ENCODE assay signal across 1 cellular context in the genomic region with DNA sequence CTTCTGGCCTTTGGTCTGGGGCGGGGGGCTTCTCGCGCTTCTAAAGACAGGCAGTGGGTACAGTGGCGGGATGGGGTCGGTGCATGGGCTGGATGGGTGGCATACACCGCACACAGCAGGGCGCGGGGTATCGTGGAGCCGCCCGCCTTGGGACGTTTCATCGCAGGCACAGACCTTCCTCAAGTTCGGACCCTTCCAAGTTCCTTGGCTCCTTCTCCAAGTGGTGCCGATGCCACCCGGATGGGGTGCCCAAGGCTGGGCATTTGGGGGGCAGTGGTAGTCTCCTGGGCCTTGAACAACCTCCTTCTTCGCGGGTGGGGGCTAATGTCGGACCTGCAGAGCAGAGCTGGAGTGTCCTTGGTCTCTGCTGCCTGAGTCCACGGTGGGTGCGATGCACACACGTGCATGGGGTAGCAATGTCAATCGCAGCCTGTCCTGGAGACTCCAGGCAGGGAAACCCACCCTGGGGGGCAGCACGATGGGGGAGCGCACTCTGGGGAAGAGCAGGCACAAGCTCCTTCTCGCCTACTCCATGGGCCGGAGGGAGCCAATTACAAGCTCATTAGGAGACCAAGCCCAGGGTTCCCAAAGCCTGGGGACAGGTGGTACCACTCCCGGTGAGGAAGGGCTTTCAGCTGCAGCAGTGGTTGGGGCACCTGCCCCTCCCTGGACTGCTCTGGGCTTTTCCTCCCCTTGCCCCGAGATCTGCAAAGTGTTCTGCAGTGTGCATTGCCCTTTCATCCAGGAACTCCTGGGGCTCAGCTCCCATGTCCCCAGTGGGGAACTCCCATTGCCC.
TF ChIP-seq lines count a peak whose summit lies in the region.

No MANE protein-coding gene starts in this region.

TF ChIP-seq in HepG2, 621 proteins besides CTCF, POLR2A, EP300 and RAD21 (continued from another document):
- peak; percentile 60; the same call in 1 of the 2 replicates for TF ChIP-seq BCL3 (CRISPR knock-in tag; IDR thresholded peaks at IDR 0.05)
- TF ChIP-seq HDAC1 (CRISPR knock-in tag; IDR thresholded peaks at IDR 0.05), result peak; percentile 10; the same call in 1 of the 2 replicates
- TF ChIP-seq, protein P1, sequence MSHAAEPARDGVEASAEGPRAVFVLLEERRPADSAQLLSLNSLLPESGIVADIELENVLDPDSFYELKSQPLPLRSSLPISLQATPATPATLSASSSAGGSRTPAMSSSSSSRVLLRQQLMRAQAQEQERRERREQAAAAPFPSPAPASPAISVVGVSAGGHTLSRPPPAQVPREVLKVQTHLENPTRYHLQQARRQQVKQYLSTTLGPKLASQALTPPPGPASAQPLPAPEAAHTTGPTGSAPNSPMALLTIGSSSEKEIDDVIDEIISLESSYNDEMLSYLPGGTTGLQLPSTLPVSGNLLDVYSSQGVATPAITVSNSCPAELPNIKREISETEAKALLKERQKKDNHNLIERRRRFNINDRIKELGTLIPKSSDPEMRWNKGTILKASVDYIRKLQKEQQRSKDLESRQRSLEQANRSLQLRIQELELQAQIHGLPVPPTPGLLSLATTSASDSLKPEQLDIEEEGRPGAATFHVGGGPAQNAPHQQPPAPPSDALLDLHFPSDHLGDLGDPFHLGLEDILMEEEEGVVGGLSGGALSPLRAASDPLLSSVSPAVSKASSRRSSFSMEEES (CRISPR knock-in tag; IDR thresholded peaks at IDR 0.05), result no peak
- TF ChIP-seq SP4 (CRISPR knock-in tag; IDR thresholded peaks at IDR 0.05), result 0 out of 2 replicates have a peak, but pooled peaks have one; percentile 33
- TF ChIP-seq, protein P2, sequence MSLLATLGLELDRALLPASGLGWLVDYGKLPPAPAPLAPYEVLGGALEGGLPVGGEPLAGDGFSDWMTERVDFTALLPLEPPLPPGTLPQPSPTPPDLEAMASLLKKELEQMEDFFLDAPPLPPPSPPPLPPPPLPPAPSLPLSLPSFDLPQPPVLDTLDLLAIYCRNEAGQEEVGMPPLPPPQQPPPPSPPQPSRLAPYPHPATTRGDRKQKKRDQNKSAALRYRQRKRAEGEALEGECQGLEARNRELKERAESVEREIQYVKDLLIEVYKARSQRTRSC (CRISPR knock-in tag; IDR thresholded peaks at IDR 0.05; ENCODE audit: low read depth), result no peak
- peak; percentile 52; the same call in 1 of the 2 replicates for TF ChIP-seq GMEB1 (CRISPR knock-in tag; IDR thresholded peaks at IDR 0.05; ENCODE audit: borderline replicate concordance)
- no peak for TF ChIP-seq NFE2L1 (CRISPR knock-in tag; IDR thresholded peaks at IDR 0.05; ENCODE audit: borderline replicate concordance)
- TF ChIP-seq AGO1 (IDR thresholded peaks at IDR 0.05; ENCODE audit: low read depth, low read length, poor library complexity, severe bottlenecking), result no peak
- TF ChIP-seq, protein P3, sequence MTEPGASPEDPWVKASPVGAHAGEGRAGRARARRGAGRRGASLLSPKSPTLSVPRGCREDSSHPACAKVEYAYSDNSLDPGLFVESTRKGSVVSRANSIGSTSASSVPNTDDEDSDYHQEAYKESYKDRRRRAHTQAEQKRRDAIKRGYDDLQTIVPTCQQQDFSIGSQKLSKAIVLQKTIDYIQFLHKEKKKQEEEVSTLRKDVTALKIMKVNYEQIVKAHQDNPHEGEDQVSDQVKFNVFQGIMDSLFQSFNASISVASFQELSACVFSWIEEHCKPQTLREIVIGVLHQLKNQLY (CRISPR knock-in tag; IDR thresholded peaks at IDR 0.05), result no peak
- TF ChIP-seq, protein P4, sequence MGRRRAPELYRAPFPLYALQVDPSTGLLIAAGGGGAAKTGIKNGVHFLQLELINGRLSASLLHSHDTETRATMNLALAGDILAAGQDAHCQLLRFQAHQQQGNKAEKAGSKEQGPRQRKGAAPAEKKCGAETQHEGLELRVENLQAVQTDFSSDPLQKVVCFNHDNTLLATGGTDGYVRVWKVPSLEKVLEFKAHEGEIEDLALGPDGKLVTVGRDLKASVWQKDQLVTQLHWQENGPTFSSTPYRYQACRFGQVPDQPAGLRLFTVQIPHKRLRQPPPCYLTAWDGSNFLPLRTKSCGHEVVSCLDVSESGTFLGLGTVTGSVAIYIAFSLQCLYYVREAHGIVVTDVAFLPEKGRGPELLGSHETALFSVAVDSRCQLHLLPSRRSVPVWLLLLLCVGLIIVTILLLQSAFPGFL (CRISPR knock-in tag; IDR thresholded peaks at IDR 0.05), result no peak
- TF ChIP-seq SMC3 (IDR thresholded peaks at IDR 0.05; ENCODE audit: low read length), result no peak
- TF ChIP-seq, protein P5, sequence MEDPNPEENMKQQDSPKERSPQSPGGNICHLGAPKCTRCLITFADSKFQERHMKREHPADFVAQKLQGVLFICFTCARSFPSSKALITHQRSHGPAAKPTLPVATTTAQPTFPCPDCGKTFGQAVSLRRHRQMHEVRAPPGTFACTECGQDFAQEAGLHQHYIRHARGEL (CRISPR knock-in tag; IDR thresholded peaks at IDR 0.05), result no peak
- TF ChIP-seq BCL6 (CRISPR knock-in tag; IDR thresholded peaks at IDR 0.05), result no peak
- TF ChIP-seq TCF7 (IDR thresholded peaks at IDR 0.05; ENCODE audit: low read depth), result no peak
- TF ChIP-seq, protein P6, sequence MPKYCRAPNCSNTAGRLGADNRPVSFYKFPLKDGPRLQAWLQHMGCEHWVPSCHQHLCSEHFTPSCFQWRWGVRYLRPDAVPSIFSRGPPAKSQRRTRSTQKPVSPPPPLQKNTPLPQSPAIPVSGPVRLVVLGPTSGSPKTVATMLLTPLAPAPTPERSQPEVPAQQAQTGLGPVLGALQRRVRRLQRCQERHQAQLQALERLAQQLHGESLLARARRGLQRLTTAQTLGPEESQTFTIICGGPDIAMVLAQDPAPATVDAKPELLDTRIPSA (CRISPR knock-in tag; IDR thresholded peaks at IDR 0.05; ENCODE audit: borderline replicate concordance), result no peak
- peak; percentile 38; the same call in 1 of the 2 replicates for TF ChIP-seq CHCHD3 (CRISPR knock-in tag; IDR thresholded peaks at IDR 0.05)
- no peak for TF ChIP-seq DMAP1 (CRISPR knock-in tag; IDR thresholded peaks at IDR 0.05)
- TF ChIP-seq STAT5B (CRISPR knock-in tag; IDR thresholded peaks at IDR 0.05), result no peak
- TF ChIP-seq, protein P7, sequence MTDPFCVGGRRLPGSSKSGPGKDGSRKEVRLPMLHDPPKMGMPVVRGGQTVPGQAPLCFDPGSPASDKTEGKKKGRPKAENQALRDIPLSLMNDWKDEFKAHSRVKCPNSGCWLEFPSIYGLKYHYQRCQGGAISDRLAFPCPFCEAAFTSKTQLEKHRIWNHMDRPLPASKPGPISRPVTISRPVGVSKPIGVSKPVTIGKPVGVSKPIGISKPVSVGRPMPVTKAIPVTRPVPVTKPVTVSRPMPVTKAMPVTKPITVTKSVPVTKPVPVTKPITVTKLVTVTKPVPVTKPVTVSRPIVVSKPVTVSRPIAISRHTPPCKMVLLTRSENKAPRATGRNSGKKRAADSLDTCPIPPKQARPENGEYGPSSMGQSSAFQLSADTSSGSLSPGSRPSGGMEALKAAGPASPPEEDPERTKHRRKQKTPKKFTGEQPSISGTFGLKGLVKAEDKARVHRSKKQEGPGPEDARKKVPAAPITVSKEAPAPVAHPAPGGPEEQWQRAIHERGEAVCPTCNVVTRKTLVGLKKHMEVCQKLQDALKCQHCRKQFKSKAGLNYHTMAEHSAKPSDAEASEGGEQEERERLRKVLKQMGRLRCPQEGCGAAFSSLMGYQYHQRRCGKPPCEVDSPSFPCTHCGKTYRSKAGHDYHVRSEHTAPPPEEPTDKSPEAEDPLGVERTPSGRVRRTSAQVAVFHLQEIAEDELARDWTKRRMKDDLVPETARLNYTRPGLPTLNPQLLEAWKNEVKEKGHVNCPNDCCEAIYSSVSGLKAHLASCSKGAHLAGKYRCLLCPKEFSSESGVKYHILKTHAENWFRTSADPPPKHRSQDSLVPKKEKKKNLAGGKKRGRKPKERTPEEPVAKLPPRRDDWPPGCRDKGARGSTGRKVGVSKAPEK (CRISPR knock-in tag; IDR thresholded peaks at IDR 0.05; ENCODE audit: borderline replicate concordance), result 0 out of 2 replicates have a peak, but pooled peaks have one; percentile 52
